Comparison of ENCODE assay signal across 10 cellular contexts in the genomic region with DNA sequence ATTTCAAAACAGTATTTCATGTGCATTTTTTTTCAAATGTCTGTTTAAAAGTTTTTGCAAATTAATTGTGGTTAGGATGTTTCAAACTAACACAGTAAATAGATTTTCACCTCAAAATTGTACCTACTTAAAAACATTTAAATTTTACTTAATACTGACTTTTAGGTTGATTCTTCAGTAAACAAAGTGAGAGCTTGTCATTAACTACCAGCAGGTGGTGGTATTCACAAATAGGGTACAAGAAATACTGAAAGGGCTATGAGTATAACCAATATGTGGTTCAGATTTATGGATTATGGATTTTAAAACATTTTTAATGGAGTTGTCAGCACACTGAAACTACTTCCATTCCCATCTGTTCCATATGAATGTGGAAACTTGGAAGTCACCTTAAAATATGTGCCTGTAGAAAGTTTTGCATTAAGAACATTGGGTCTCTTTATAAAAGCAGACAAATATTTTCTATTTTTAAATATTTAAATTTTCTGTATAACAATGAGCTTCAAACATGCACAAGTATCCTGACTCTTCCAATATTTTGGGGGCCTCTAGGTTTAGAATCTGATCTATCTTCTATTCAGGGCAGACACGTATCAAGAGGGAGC.
DNase-seq lines count a peak whose midpoint lies in the region; FAIRE-seq and TF ChIP-seq lines count a peak whose summit lies in the region.
"Had no signal": no experiment of that assay in that cellular context is flagged by ENCODE, and none has a peak within 500 bp of the region (broad histone marks: within the 10 kb centered on the region; RNA-seq: fewer than 3 reads in every experiment).

No MANE protein-coding gene starts in this region.

- H3K4me3 ChIP-seq in brain microvascular endothelial cell (ENCODE audit: low read depth, low read length), result no peak overlapping the region
- H3K4me3 ChIP-seq in retinal pigment epithelial cell (ENCODE audit: low read length), result no peak overlapping the region

- no peak overlapping the region for H3K27ac ChIP-seq in brain microvascular endothelial cell

- H3K36me3 Mint-ChIP-seq in T-helper 2 cell treated with Interferon-gamma antibody and Interleukin-4, amounts not matched to agents 5 μg/mL and 100 μg/mL, for 36 hours (ENCODE audit: low read depth), result peaks cover 18% of the 10 kb centered on the region

- H3K9me3 Mint-ChIP-seq in T-helper 2 cell treated with Interferon-gamma antibody and Interleukin-4, amounts not matched to agents 5 μg/mL and 100 μg/mL, for 36 hours, result no peaks in the 10 kb centered on the region
- H3K9me3 Mint-ChIP-seq: activated naive CD4-positive, alpha-beta T cell treated with anti-CD3 and anti-CD28 coated beads for 36 hours; CD4-positive, CD25-positive, alpha-beta regulatory T cell had no signal

- H3K27ac Mint-ChIP-seq in T-helper 2 cell treated with Interferon-gamma antibody and Interleukin-4, amounts not matched to agents 5 μg/mL and 100 μg/mL, for 36 hours, result no peak overlapping the region
- H3K27ac Mint-ChIP-seq: activated naive CD4-positive, alpha-beta T cell treated with anti-CD3 and anti-CD28 coated beads for 36 hours had no signal

- DNase-seq in NCI-H2227 (lab: John Stamatoyannopoulos, UW; ENCODE audit: unreplicated experiment) (peak; percentile 8), NCI-H2227 treated with DMSO at 0.1 percent for 48 hours (lab: John Stamatoyannopoulos, UW) (no peak), NCI-H1694 (lab: John Stamatoyannopoulos, UW) (peak; percentile 20), brain microvascular endothelial cell (no peak), retinal pigment epithelial cell (ENCODE audit: low read depth) (no peak), HTR-8/SVneo (ENCODE audit: insufficient read length, low spot score) (no peak)
- no peak for DNase-seq in activated naive CD4-positive, alpha-beta T cell (lab: John Stamatoyannopoulos, UW)
- no peak for DNase-seq in T-helper 2 cell treated with Interferon-gamma antibody and Interleukin-4, amounts not matched to agents 5 μg/mL and 100 μg/mL, for 36 hours (ENCODE audit: low spot score)
- DNase-seq: activated naive CD4-positive, alpha-beta T cell treated with anti-CD3 and anti-CD28 coated beads for 36 hours had no signal

- no peaks in the 10 kb centered on the region for H3K27me3 ChIP-seq in brain microvascular endothelial cell (replicated peaks)

- FAIRE-seq in HTR-8/SVneo (lab: Jason Lieb, UNC), result no peak

- in situ Hi-C loops in brain microvascular endothelial cell (cut with HindIII; ENCODE audit: low pct_ligation_motif_present, low sequenced_read_pairs), result no loop called here

- TF ChIP-seq CTCF in brain microvascular endothelial cell (IDR thresholded peaks at IDR 0.05; ENCODE audit: low read depth, low read length, missing control alignments), result peak; percentile 39
- peak; percentile 63 for TF ChIP-seq CTCF in retinal pigment epithelial cell (conservative IDR thresholded peaks at IDR 0.05; ENCODE audit: low read depth, low read length)

- no peaks in the 10 kb centered on the region for H3K36me3 ChIP-seq in brain microvascular endothelial cell (replicated peaks)

- no peaks in the 10 kb centered on the region for H3K27me3 Mint-ChIP-seq in T-helper 2 cell treated with Interferon-gamma antibody and Interleukin-4, amounts not matched to agents 5 μg/mL and 100 μg/mL, for 36 hours (ENCODE audit: low read depth)
- H3K27me3 Mint-ChIP-seq: CD4-positive, CD25-positive, alpha-beta regulatory T cell had no signal

- peaks cover 9% of the 10 kb centered on the region for H3K4me1 Mint-ChIP-seq in T-helper 2 cell treated with Interferon-gamma antibody and Interleukin-4, amounts not matched to agents 5 μg/mL and 100 μg/mL, for 36 hours (ENCODE audit: low read depth)

- no peak overlapping the region for H3K4me3 Mint-ChIP-seq in T-helper 2 cell treated with Interferon-gamma antibody and Interleukin-4, amounts not matched to agents 5 μg/mL and 100 μg/mL, for 36 hours
- H3K4me3 Mint-ChIP-seq: activated naive CD4-positive, alpha-beta T cell treated with anti-CD3 and anti-CD28 coated beads for 36 hours had no signal

Comparison
In these comparisons a context has a peak if more than half of its experiments do, and no peak if none do; other contexts are left out.
1. DNase-seq: peak in NCI-H2227 (single experiment) and NCI-H1694 (single experiment); none in NCI-H2227 treated with DMSO at 0.1 percent for 48 hours (single experiment), brain microvascular endothelial cell (single experiment), retinal pigment epithelial cell (single experiment), HTR-8/SVneo (single experiment), activated naive CD4-positive, alpha-beta T cell (0 of 4) and T-helper 2 cell treated with Interferon-gamma antibody and Interleukin-4, amounts not matched to agents 5 μg/mL and 100 μg/mL, for 36 hours (single experiment).